8 cellular contexts compared by ENCODE assay signal in genomic region chr14:53953002-53953827, GRCh38. TPM values are rescaled to one million over a fixed set of nuclear protein-coding genes. Genes with fewer than 3 reads are reported as not detected.
DNase-seq lines count a peak whose midpoint lies in the region; ATAC-seq and TF ChIP-seq lines count a peak whose summit lies in the region.

No MANE protein-coding gene starts in this region.

- 1% methylated on average over 53 of the region's 72 CpGs for WGBS in smooth muscle cell (ENCODE audit: low lambda C conversion rate)

- H3K36me3 ChIP-seq in H7 (replicated peaks; ENCODE audit: control insufficient read depth, insufficient read depth, low read length) (no peaks in the 10 kb centered on the region; the same call in 1 of the 2 replicates), Peyer's patch (peaks cover 0 to 9% (median 0%) of the 10 kb centered on the region in 3 donors), smooth muscle cell (ENCODE audit: low read depth) (no peaks in the 10 kb centered on the region)

- H3K4me3 ChIP-seq in H7 (ENCODE audit: insufficient read depth, low read depth, low read length) (peak overlapping the region; percentile 72), Peyer's patch (peak overlapping the region; percentile 39 to 76 (median 61)), smooth muscle cell (peak overlapping the region; percentile 76)

- peak; percentile 75 for DNase-seq in Ammon's horn (ENCODE audit: low spot score)
- peak; percentile 95 for DNase-seq in H7
- DNase-seq in Peyer's patch = peak; percentile 43 to 90 (median 83)
- peak; percentile 75 for DNase-seq in dedifferentiated amniotic fluid mesenchymal stem cell (ENCODE audit: extremely low spot score)
- DNase-seq in kidney tubule cell (ENCODE audit: low spot score) = peak; percentile 72
- peak; percentile 66 for DNase-seq in smooth muscle cell (lab: John Stamatoyannopoulos, UW; ENCODE audit: unreplicated experiment)

- H3K9ac ChIP-seq in smooth muscle cell (ENCODE audit: low read depth) = peak overlapping the region; percentile 53

- H2AFZ ChIP-seq in smooth muscle cell (ENCODE audit: low read depth) = peak overlapping the region; percentile 97

- peaks cover 0 to 18% (median 3%) of the 10 kb centered on the region in 4 donors for H3K4me1 ChIP-seq in Peyer's patch
- H3K4me1 ChIP-seq in smooth muscle cell (ENCODE audit: low read depth) = peaks cover 19% of the 10 kb centered on the region

- ATAC-seq in HG03565 (IDR thresholded peaks at IDR 0.05; ENCODE audit: unreplicated experiment) = no peak
- no peak for ATAC-seq in GM21528 (IDR thresholded peaks at IDR 0.05; ENCODE audit: low FRiP score, unreplicated experiment)

- H3K27ac ChIP-seq in Peyer's patch = peak overlapping the region; percentile 68 to 95 (median 86)
- H3K27ac ChIP-seq in smooth muscle cell (ENCODE audit: low read depth) = peak overlapping the region; percentile 28

- TF ChIP-seq POLR2A in Peyer's patch (IDR thresholded peaks at IDR 0.05) = peak; percentile 65 to 82

- no peaks in the 10 kb centered on the region for H3F3A ChIP-seq in smooth muscle cell (ENCODE audit: low read depth)

- no peaks in the 10 kb centered on the region for H3K79me2 ChIP-seq in smooth muscle cell (ENCODE audit: low read depth)

- H4K20me1 ChIP-seq in smooth muscle cell (ENCODE audit: low read depth) = peaks cover 18% of the 10 kb centered on the region

- peak overlapping the region; percentile 89 for H3K4me2 ChIP-seq in smooth muscle cell

- H3K9me3 ChIP-seq in Peyer's patch = no peaks in the 10 kb centered on the region
- no peaks in the 10 kb centered on the region for H3K9me3 ChIP-seq in smooth muscle cell (replicated peaks; ENCODE audit: low read depth)

- H3K27me3 ChIP-seq in H7 (ENCODE audit: control insufficient read depth, insufficient read depth, low read length) = peaks cover 55% of the 10 kb centered on the region
- no peaks in the 10 kb centered on the region for H3K27me3 ChIP-seq in Peyer's patch
- no peaks in the 10 kb centered on the region for H3K27me3 ChIP-seq in smooth muscle cell (ENCODE audit: low read depth)

- TF ChIP-seq CTCF in Peyer's patch (IDR thresholded peaks at IDR 0.05) (no peak), smooth muscle cell (IDR thresholded peaks at IDR 0.05; ENCODE audit: borderline replicate concordance, insufficient read depth, poor library complexity, severe bottlenecking) (no peak)

RNA-seq across cellular contexts. Expression of gene BMP4, which starts 3.4 kb away (rescaled TPM):
- total RNA-seq in H7 (2014; rRNA removed; shearing (Covaris generic)) = 20.4 and 22.9 TPM in 2 replicates
- total RNA-seq in Peyer's patch (10 to 100 TPM; 12.1 to 53.6 (median 20.2) TPM), smooth muscle cell (30.5 and 33.0 TPM in 2 replicates)
- polyA plus RNA-seq in smooth muscle cell = 32.4 and 38.2 TPM in 2 replicates
